Comparison of ENCODE assay signal across 23 cellular contexts in genomic region chr1:24938276-24938675, GRCh38. TPM values are rescaled to one million over a fixed set of nuclear protein-coding genes. Genes with fewer than 3 reads are reported as not detected.
"Had no signal": no experiment of that assay in that cellular context is flagged by ENCODE, and none has a peak within 500 bp of the region (broad histone marks: within the 10 kb centered on the region; RNA-seq: fewer than 3 reads in every experiment).

No MANE protein-coding gene starts in this region.

- DNase-seq: activated CD4-positive, CD25-positive, alpha-beta regulatory T cell; activated gamma-delta T cell; activated T-cell treated with anti-CD3 and anti-CD28 coated beads, Interleukin-2, amount 50 U/mL, for 1 hour; aorta; brain microvascular endothelial cell; central memory CD4-positive, alpha-beta T cell; colonic mucosa; foreskin keratinocyte; hypothalamus; islet precursor cell; left colon; lower lobe of right lung; SK-N-SH; stimulated activated CD4-positive, alpha-beta T cell treated with anti-CD3 and anti-CD28 coated beads, Interleukin-4, amount 100 ng/mL, for 1 hour; substantia nigra; T1000; transverse colon; uterus had no signal

- H3K4me3 Mint-ChIP-seq: nephron had no signal

- ATAC-seq: foreskin keratinocyte, left colon, lower lobe of right lung, sciatic nerve had no signal

- H3K27ac ChIP-seq: brain microvascular endothelial cell, colonic mucosa, foreskin keratinocyte, lower lobe of right lung, parathyroid adenoma, transverse colon, uterus had no signal

- H3K4me1 ChIP-seq: colonic mucosa, foreskin keratinocyte, lower lobe of right lung, parathyroid adenoma, transverse colon, uterus had no signal

- H3K4me3 ChIP-seq: colonic mucosa, lower lobe of right lung, smooth muscle cell, transverse colon, uterus had no signal

- H3K9me3 Mint-ChIP-seq: nephron had no signal

- H3K27ac Mint-ChIP-seq: nephron had no signal

- H3K27me3 ChIP-seq: brain microvascular endothelial cell had no signal

- H3K36me3 ChIP-seq: brain microvascular endothelial cell, colonic mucosa, lower lobe of right lung, transverse colon, uterus had no signal

- H3K9me3 ChIP-seq: colonic mucosa, lower lobe of right lung, SK-N-SH, transverse colon, uterus had no signal

RNA-seq across cellular contexts. Expression of gene RUNX3, which starts 8.2 kb away (rescaled TPM):
- total RNA-seq: epithelial cell of proximal tubule, foreskin keratinocyte had no signal
- polyA plus RNA-seq: SK-N-SH had no signal
